Comparison of ENCODE assay signal across 1 cellular context in genomic region chr11:6443269-6444003, GRCh38.
TF ChIP-seq lines count a peak whose summit lies in the region.

No MANE protein-coding gene starts in this region.

TF ChIP-seq in H1, 55 proteins besides CTCF, POLR2A, EP300 and RAD21:
- TF ChIP-seq CREB1 (IDR thresholded peaks at IDR 0.05) (peak; percentile 10; the same call in 1 of the 2 replicates), RFX5 (IDR thresholded peaks at IDR 0.05; ENCODE audit: borderline replicate concordance, low read depth, low read length) (no peak), TCF12 (IDR thresholded peaks at IDR 0.05; ENCODE audit: low read depth, low read length) (no peak)
